In the genomic region with DNA sequence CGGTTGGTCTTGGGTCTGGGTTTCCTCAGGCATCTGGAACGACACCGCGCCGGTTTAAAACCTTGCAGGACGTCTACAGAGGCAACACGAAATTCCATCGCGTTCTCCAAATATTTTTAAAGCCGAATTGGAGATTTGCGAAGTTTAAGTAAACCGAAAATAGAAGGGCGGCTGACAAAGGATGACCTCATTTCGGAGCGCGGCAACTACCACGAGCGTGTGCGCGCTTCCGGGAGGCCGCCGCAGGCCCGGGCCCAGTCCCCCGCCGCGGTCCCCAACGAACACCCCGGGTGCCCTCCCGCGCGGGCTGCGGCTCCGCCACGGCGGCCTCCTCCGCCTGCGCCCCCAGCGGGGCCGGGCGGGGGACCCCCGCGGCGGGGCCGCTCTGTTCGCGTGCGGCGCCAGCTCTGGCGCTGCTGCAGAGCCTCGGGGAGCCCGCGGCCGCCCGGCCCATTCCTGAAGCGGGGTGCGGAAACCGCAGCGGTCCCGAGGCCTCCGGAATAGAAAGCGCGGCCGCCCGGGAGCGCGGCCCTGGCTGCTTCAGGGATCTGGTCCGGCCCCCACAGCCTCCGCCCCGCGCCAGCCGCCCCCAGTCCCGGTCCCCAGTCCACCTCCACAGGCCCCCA, we compare ENCODE assay signal across 8 cellular contexts. TPM values are rescaled to one million over a fixed set of nuclear protein-coding genes. Genes with fewer than 3 reads are reported as not detected.
DNase-seq lines count a peak whose midpoint lies in the region; ATAC-seq and TF ChIP-seq lines count a peak whose summit lies in the region.

No MANE protein-coding gene starts in this region.

- H3K4me1 Mint-ChIP-seq in T-cell: peaks cover 67 to 71% (median 69%) of the 10 kb centered on the region in 3 donors
- peaks cover 65% of the 10 kb centered on the region for H3K4me1 Mint-ChIP-seq in brain
- H3K4me1 Mint-ChIP-seq in immature natural killer cell: peaks cover 68 to 76% of the 10 kb centered on the region in 2 donors

- CTCF ChIA-PET in T-cell (lab: Charles Lee): interaction anchor here in 1 of 2 donors (1.2 kb wide), 1 partner anchor 19 kb away, joined by 6 read pairs; no protein-coding TSS in a partner anchor

- H3K27me3 Mint-ChIP-seq in T-cell: no peaks in the 10 kb centered on the region
- H3K27me3 Mint-ChIP-seq in brain: peaks cover 15% of the 10 kb centered on the region
- peaks cover 18 to 42% (median 32%) of the 10 kb centered on the region in 3 donors for H3K27me3 Mint-ChIP-seq in immature natural killer cell (ENCODE audit: low read depth in 3 of 3)

- ATAC-seq in HG03460 (IDR thresholded peaks at IDR 0.05; ENCODE audit: unreplicated experiment) (peak; percentile 29), T-cell (replicated peaks in 1 of 4) (peak; percentile 56 to 62 (median 60))

- TF ChIP-seq CTCF in brain (conservative IDR thresholded peaks at IDR 0.05): no peak

- H3K4me3 Mint-ChIP-seq in T-cell (peak overlapping the region; percentile 85 to 97 (median 94)), brain (peak overlapping the region; percentile 97 to 99 (median 98)), immature natural killer cell (peak overlapping the region; percentile 95 to 99 (median 96))

- H3K27ac Mint-ChIP-seq in T-cell: peak overlapping the region; percentile 96 to 97
- peak overlapping the region; percentile 52 to 99 (median 96) for H3K27ac Mint-ChIP-seq in brain
- H3K27ac Mint-ChIP-seq in immature natural killer cell: peak overlapping the region; percentile 95 to 99 (median 98)

- DNase-seq in AML-193 (lab: John Stamatoyannopoulos, UW) (peak; percentile 32 to 33), GM19238 (ENCODE audit: insufficient read length, low spot score) (peak; percentile 53), T-cell (peak in 33 of 34 experiments; percentile 48 to 74 (median 66)), immature natural killer cell (peak; percentile 78 to 82 (median 81)), cerebellar nuclear complex (lab: John Stamatoyannopoulos, UW) (no peak)
- peak; percentile 33 to 51 for DNase-seq in stimulated activated CD4-positive, alpha-beta T cell treated with anti-CD3 and anti-CD28 coated beads, Interleukin-15, amount 100 ng/mL, for 1 hour (ENCODE audit: low read depth in 1 of 2, low spot score in 1 of 2)

- peaks cover 45% of the 10 kb centered on the region for H3K36me3 Mint-ChIP-seq in T-cell
- peaks cover 49% of the 10 kb centered on the region for H3K36me3 Mint-ChIP-seq in brain
- peaks cover 21 to 45% (median 37%) of the 10 kb centered on the region in 3 donors for H3K36me3 Mint-ChIP-seq in immature natural killer cell

- POLR2A ChIA-PET in T-cell (lab: Charles Lee): interaction anchor here in 1 of 2 donors (0.7 kb wide), 1 partner anchor 11 kb away, joined by 4 read pairs; no protein-coding TSS in a partner anchor

- no peaks in the 10 kb centered on the region for H3K9me3 Mint-ChIP-seq in T-cell
- peaks cover 0 to 3% (median 0%) of the 10 kb centered on the region in 5 experiments for H3K9me3 Mint-ChIP-seq in brain
- H3K9me3 Mint-ChIP-seq in immature natural killer cell: no peaks in the 10 kb centered on the region

RNA-seq across cellular contexts. Expression of gene HSP90AA1, which starts 0.4 kb away (rescaled TPM):
- total RNA-seq in T-cell: 100 to 1,000 TPM; 230 to 471 (median 263) TPM
- polyA plus RNA-seq in brain (ENCODE audit: insufficient read depth, low read depth, low replicate concordance) (470 TPM), immature natural killer cell (100 to 1,000 TPM; 171 to 473 (median 370) TPM)

RNA-seq across cellular contexts. Expression of gene WDR20, which starts 53.2 kb away (rescaled TPM):
- 10 to 100 TPM; 38.9 to 53.1 (median 49.5) TPM for total RNA-seq in T-cell
- polyA plus RNA-seq in brain (ENCODE audit: insufficient read depth, low read depth, low replicate concordance): 15.6 TPM
- polyA plus RNA-seq in immature natural killer cell: 10 to 100 TPM; 10.8 to 14.6 (median 14.0) TPM

Comparison
In these comparisons a context has a peak if more than half of its experiments do, and no peak if none do; other contexts are left out.
1. DNase-seq: peak in AML-193 (2 of 2), GM19238 (single experiment), T-cell (33 of 34), immature natural killer cell (3 of 3) and stimulated activated CD4-positive, alpha-beta T cell treated with anti-CD3 and anti-CD28 coated beads, Interleukin-15, amount 100 ng/mL, for 1 hour (2 of 2); none in cerebellar nuclear complex (0 of 2).
2. Peak in every context shown above with its lines, with median percentiles within 50 percentile points of each other: H3K27ac Mint-ChIP-seq and H3K4me3 Mint-ChIP-seq.